Comparison of ENCODE assay signal across 2 cellular contexts in the genomic region with DNA sequence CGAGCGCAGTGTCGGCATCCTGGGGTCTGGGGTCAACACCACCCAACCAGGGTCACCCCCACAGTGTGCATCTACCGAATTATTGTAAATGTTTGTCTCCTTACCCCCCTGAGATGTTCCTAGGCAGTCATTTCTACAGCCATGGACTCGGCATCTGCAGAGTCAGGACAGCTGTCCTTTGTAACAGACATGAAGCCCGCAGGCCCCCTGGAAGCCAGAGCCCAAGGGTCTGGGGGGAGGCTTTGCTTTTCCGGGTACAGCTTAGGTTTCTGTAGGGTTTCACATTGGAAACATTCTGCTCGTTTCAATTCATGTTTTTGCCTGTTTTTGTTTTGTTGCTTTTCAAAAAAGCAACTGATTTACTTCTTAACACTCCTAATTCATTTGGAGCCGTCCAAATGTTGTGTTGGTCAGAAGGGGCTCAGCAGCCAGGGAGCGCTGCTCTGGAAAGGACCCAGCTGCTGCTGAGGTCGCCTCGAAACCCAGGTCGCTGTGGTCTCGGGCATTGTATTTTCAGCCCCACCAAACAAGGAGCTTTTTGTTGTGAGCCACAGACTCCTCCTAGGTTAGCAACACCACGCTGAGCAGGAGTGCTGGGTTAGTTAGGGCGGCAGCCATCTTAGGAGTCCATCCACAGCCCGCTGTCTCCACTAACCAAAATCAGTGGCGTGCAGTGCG.
TF ChIP-seq lines count a peak whose summit lies in the region.

No MANE protein-coding gene starts in this region.

TF ChIP-seq in GM12891, 5 proteins besides CTCF, POLR2A, EP300 and RAD21:
- TF ChIP-seq TAF1 (IDR thresholded peaks at IDR 0.05; ENCODE audit: low read depth, low read length) (no peak), SPI1 (IDR thresholded peaks at IDR 0.05; ENCODE audit: low read depth, low read length) (no peak), POLR2AphosphoS5 (IDR thresholded peaks at IDR 0.05; ENCODE audit: low read depth, low read length) (no peak), PAX5 (IDR thresholded peaks at IDR 0.05; ENCODE audit: insufficient read depth, low read length, severe bottlenecking) (no peak), POU2F2 (IDR thresholded peaks at IDR 0.05; ENCODE audit: low read depth, low read length) (no peak)

TF ChIP-seq in HepG2, 621 proteins besides CTCF, POLR2A, EP300 and RAD21:
- no peak for TF ChIP-seq RARA (CRISPR knock-in tag; IDR thresholded peaks at IDR 0.05)
- TF ChIP-seq, protein P1, sequence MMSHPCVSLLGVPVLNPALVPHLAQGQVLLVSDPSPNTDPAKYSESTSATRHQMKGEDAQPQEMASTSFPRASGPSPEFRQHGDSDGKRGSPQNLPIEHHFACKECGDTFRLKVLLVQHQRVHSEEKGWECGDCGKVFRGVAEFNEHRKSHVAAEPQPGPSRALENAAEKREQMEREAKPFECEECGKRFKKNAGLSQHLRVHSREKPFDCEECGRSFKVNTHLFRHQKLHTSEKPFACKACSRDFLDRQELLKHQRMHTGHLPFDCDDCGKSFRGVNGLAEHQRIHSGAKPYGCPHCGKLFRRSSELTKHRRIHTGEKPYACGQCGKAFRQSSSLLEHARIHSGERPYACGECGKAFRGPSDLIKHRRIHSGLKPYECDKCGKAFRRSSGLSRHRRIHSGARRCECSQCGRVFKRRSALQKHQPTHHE (CRISPR knock-in tag; IDR thresholded peaks at IDR 0.05; ENCODE audit: borderline replicate concordance): no peak
- TF ChIP-seq SRF (IDR thresholded peaks at IDR 0.05; ENCODE audit: low read depth, low read length): no peak
- TF ChIP-seq ZNF768 (CRISPR knock-in tag; IDR thresholded peaks at IDR 0.05): no peak
- TF ChIP-seq KAT7 (CRISPR knock-in tag; IDR thresholded peaks at IDR 0.05; ENCODE audit: borderline replicate concordance): no peak
- TF ChIP-seq ZNF292 (CRISPR knock-in tag; IDR thresholded peaks at IDR 0.05; ENCODE audit: borderline replicate concordance, low read depth): no peak
- TF ChIP-seq, protein P2, sequence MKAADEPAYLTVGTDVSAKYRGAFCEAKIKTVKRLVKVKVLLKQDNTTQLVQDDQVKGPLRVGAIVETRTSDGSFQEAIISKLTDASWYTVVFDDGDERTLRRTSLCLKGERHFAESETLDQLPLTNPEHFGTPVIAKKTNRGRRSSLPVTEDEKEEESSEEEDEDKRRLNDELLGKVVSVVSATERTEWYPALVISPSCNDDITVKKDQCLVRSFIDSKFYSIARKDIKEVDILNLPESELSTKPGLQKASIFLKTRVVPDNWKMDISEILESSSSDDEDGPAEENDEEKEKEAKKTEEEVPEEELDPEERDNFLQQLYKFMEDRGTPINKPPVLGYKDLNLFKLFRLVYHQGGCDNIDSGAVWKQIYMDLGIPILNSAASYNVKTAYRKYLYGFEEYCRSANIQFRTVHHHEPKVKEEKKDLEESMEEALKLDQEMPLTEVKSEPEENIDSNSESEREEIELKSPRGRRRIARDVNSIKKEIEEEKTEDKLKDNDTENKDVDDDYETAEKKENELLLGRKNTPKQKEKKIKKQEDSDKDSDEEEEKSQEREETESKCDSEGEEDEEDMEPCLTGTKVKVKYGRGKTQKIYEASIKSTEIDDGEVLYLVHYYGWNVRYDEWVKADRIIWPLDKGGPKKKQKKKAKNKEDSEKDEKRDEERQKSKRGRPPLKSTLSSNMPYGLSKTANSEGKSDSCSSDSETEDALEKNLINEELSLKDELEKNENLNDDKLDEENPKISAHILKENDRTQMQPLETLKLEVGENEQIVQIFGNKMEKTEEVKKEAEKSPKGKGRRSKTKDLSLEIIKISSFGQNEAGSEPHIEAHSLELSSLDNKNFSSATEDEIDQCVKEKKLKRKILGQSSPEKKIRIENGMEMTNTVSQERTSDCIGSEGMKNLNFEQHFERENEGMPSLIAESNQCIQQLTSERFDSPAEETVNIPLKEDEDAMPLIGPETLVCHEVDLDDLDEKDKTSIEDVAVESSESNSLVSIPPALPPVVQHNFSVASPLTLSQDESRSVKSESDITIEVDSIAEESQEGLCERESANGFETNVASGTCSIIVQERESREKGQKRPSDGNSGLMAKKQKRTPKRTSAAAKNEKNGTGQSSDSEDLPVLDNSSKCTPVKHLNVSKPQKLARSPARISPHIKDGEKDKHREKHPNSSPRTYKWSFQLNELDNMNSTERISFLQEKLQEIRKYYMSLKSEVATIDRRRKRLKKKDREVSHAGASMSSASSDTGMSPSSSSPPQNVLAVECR (CRISPR knock-in tag; IDR thresholded peaks at IDR 0.05; ENCODE audit: borderline replicate concordance): no peak
- no peak for TF ChIP-seq ETV5 (CRISPR knock-in tag; IDR thresholded peaks at IDR 0.05; ENCODE audit: borderline replicate concordance)
